In genomic region chr2:27356056-27356381, GRCh38 we compare ENCODE assay signal across 8 cellular contexts. TPM values are rescaled to one million over a fixed set of nuclear protein-coding genes. Genes with fewer than 3 reads are reported as not detected.
DNase-seq lines count a peak whose midpoint lies in the region; ATAC-seq and TF ChIP-seq lines count a peak whose summit lies in the region.

No MANE protein-coding gene starts in this region.

- ATAC-seq in GM19372 (IDR thresholded peaks at IDR 0.05; ENCODE audit: low read depth, unreplicated experiment), result peak; percentile 38
- peak; percentile 36 for ATAC-seq in HG03442 (IDR thresholded peaks at IDR 0.05; ENCODE audit: unreplicated experiment)
- ATAC-seq in right lobe of liver, result peak; percentile 38 to 56 (median 52)
- ATAC-seq in thoracic aorta (ENCODE audit: insufficient number of reproducible peaks, low FRiP score, low read depth), result no peak

- 0% methylated on average over 11 of the region's 12 CpGs for WGBS in right lobe of liver (ENCODE audit: insufficient coverage, low coverage, low lambda C conversion rate, missing lambda C conversion rate)

- H3K27ac ChIP-seq in cingulate gyrus (ENCODE audit: low read depth, low read length), result peak overlapping the region; percentile 91
- H3K27ac ChIP-seq in right lobe of liver, result peak overlapping the region; percentile 75 to 88 (median 79)
- peak overlapping the region; percentile 76 to 91 for H3K27ac ChIP-seq in thoracic aorta

- DNase-seq in DMS79 (lab: John Stamatoyannopoulos, UW), result peak; percentile 72
- peak; percentile 74 for DNase-seq in RPMI8226
- DNase-seq in right lobe of liver, result peak; percentile 66 to 75 (median 71)
- no peak for DNase-seq in thoracic aorta (ENCODE audit: low spot score)
- no peak for DNase-seq in effector CD4-positive, alpha-beta T cell

- TF ChIP-seq CTCF in right lobe of liver (IDR thresholded peaks at IDR 0.05), result no peak
- TF ChIP-seq CTCF in thoracic aorta (IDR thresholded peaks at IDR 0.05), result no peak

- intact Hi-C loops in right lobe of liver (cut with DNase I), result loop anchor here in 1 of 2 donors (2.0 kb wide), 1 partner anchor 15 kb away; the partner anchor contains the start of genes EIF2B4 and SNX17

- no peak for TF ChIP-seq POLR2A in right lobe of liver (IDR thresholded peaks at IDR 0.05)

- H3K4me1 ChIP-seq in right lobe of liver (peaks cover 0 to 36% (median 3%) of the 10 kb centered on the region in 4 donors), thoracic aorta (ENCODE audit: control insufficient read depth in 1 of 2, low read depth in 2 of 2) (peaks cover 23 to 29% of the 10 kb centered on the region in 2 donors)

- peak overlapping the region; percentile 91 to 96 (median 93) for H3K4me3 ChIP-seq in right lobe of liver
- H3K4me3 ChIP-seq in thoracic aorta, result peak overlapping the region; percentile 85

- H3K36me3 ChIP-seq in right lobe of liver, result no peaks in the 10 kb centered on the region
- H3K36me3 ChIP-seq in thoracic aorta, result no peaks in the 10 kb centered on the region

- H3K27me3 ChIP-seq in right lobe of liver (no peaks in the 10 kb centered on the region), thoracic aorta (replicated peaks; ENCODE audit: insufficient read depth) (no peaks in the 10 kb centered on the region)

- no peaks in the 10 kb centered on the region for H3K9me3 ChIP-seq in right lobe of liver
- H3K9me3 ChIP-seq in thoracic aorta, result no peaks in the 10 kb centered on the region

RNA-seq across cellular contexts. Expression of gene GTF3C2, which starts 0.5 kb away (rescaled TPM):
- total RNA-seq in right lobe of liver (10 to 100 TPM; 13.4 to 20.1 (median 16.8) TPM), thoracic aorta (10 to 100 TPM; 56.6 to 58.8 TPM)

RNA-seq across cellular contexts. Expression of gene EIF2B4, which starts 14.1 kb away (rescaled TPM):
- total RNA-seq in right lobe of liver (10 to 100 TPM; 17.6 to 25.0 (median 20.9) TPM), thoracic aorta (10 to 100 TPM; 31.5 to 55.4 TPM)

RNA-seq across cellular contexts. Expression of gene SNX17, which starts 14.4 kb away (rescaled TPM):
- 10 to 100 TPM; 50.1 to 58.9 (median 54.1) TPM for total RNA-seq in right lobe of liver
- 100 to 1,000 TPM in 1 of 2 donors, 10 to 100 TPM in 1; 84.4 to 133 TPM for total RNA-seq in thoracic aorta

RNA-seq across cellular contexts. Expression of gene ZNF513, which starts 24.5 kb away (rescaled TPM):
- 10 to 100 TPM in 2 of 6 experiments, 1 to 10 TPM in 4; 6.0 to 14.7 (median 9.8) TPM for total RNA-seq in right lobe of liver
- 10 to 100 TPM; 10.7 to 10.9 TPM for total RNA-seq in thoracic aorta

RNA-seq across cellular contexts. Expression of gene MPV17, which starts 33.1 kb away (rescaled TPM):
- total RNA-seq in right lobe of liver (10 to 100 TPM; 17.2 to 82.3 (median 30.4) TPM), thoracic aorta (10 to 100 TPM; 58.1 to 68.1 TPM)

Comparison
In these comparisons a context has a peak if more than half of its experiments do, and no peak if none do; other contexts are left out.
1. DNase-seq: peak in DMS79 (single experiment), RPMI8226 (single experiment) and right lobe of liver (3 of 3); none in thoracic aorta (single experiment) and effector CD4-positive, alpha-beta T cell (single experiment).
2. Peak in every context shown above with its lines, with median percentiles within 50 percentile points of each other: H3K27ac ChIP-seq.